In the genomic region with DNA sequence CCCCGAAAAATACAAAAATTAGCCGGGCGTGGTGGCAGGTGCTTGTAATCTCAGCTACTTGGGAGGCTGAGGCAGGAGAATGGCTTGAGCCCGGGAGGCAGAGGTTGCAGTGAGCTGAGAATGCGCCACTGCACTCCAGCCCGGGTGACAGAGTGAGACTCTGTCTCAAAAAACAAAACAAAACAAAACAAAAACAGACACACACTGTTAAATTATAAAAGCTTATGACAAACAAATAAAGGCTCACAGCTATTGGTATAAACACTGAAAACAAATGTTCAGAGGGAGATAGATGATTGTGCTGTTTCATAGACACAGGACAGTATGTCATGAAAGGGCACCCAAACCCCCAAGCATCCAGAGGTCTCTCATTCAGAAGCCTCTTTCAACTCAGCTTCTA, we compare ENCODE assay signal across 7 cellular contexts. TPM values are rescaled to one million over a fixed set of nuclear protein-coding genes. Genes with fewer than 3 reads are reported as not detected.
DNase-seq lines count a peak whose midpoint lies in the region; ATAC-seq and TF ChIP-seq lines count a peak whose summit lies in the region.
"Not testable (repeated sequence)": the region's sequence is repeated elsewhere in the genome, so short reads cannot be mapped to it uniquely, and the experiment has no call there.

No MANE protein-coding gene starts in this region.

- not testable (repeated sequence) for H3F3A ChIP-seq in PC-3 (ENCODE audit: low read length, unreplicated experiment)
- H3F3A ChIP-seq in neural progenitor cell (ENCODE audit: low read depth): peaks cover 14% of the 10 kb centered on the region

- not testable (repeated sequence) for H3K9me2 ChIP-seq in PC-3 (replicated peaks; ENCODE audit: low read length)

- peaks cover 55% of the 10 kb centered on the region for H3K36me3 Mint-ChIP-seq in CD4-positive, alpha-beta T cell (ENCODE audit: low read depth)
- peaks cover 42% of the 10 kb centered on the region for H3K36me3 Mint-ChIP-seq in activated CD4-positive, alpha-beta T cell treated with anti-CD3 and anti-CD28 coated beads, Interleukin-2, amount 10 ng/mL, durations not matched to agents 7 days and 5 days (ENCODE audit: low read depth)
- H3K36me3 Mint-ChIP-seq in activated T-helper 2 cell treated with anti-CD3 and anti-CD28 coated beads, Interferon-gamma antibody, Interleukin-2, Interleukin-4, amounts not matched to agents 10 μg/mL and 5 μg/mL and 100 μg/mL, durations not matched to agents 14 hours and 24 hours and 36 hours (ENCODE audit: low read depth): peaks cover 69% of the 10 kb centered on the region
- H3K36me3 Mint-ChIP-seq in glutamatergic neuron (ENCODE audit: unreplicated experiment): not testable (repeated sequence)
- peaks cover 33% of the 10 kb centered on the region for H3K36me3 Mint-ChIP-seq in neural progenitor cell

- H3K27ac ChIP-seq in CD4-positive, alpha-beta T cell (ENCODE audit: low read depth, low read length); KMS-11; PC-3 (ENCODE audit: low read length); neural progenitor cell: not testable (repeated sequence)

- intact Hi-C loops in CD4-positive, alpha-beta T cell (cut with DNase I, micrococcal nuclease); PC-3 (cut with micrococcal nuclease): not testable (repeated sequence)
- intact Hi-C loops in activated T-helper 2 cell treated with anti-CD3 and anti-CD28 coated beads, Interferon-gamma antibody, Interleukin-2, Interleukin-4, amounts not matched to agents 10 μg/mL and 5 μg/mL and 100 μg/mL, durations not matched to agents 14 hours and 24 hours and 36 hours (cut with micrococcal nuclease): loop anchor here (1.0 kb wide), 1 partner anchor 56 kb away; no protein-coding TSS in a partner anchor

- H3K4me1 ChIP-seq in KMS-11 (ENCODE audit: low read depth, poor library complexity, severe bottlenecking) (peaks cover 35% of the 10 kb centered on the region), PC-3 (ENCODE audit: insufficient read depth, low read length) (peaks cover 41% of the 10 kb centered on the region), neural progenitor cell (peaks cover 35% of the 10 kb centered on the region)

- peaks cover 43% of the 10 kb centered on the region for H3K4me1 Mint-ChIP-seq in CD4-positive, alpha-beta T cell (ENCODE audit: low read depth)
- peaks cover 33% of the 10 kb centered on the region for H3K4me1 Mint-ChIP-seq in activated CD4-positive, alpha-beta T cell treated with anti-CD3 and anti-CD28 coated beads, Interleukin-2, amount 10 ng/mL, durations not matched to agents 7 days and 5 days
- peaks cover 26% of the 10 kb centered on the region for H3K4me1 Mint-ChIP-seq in activated T-helper 2 cell treated with anti-CD3 and anti-CD28 coated beads, Interferon-gamma antibody, Interleukin-2, Interleukin-4, amounts not matched to agents 10 μg/mL and 5 μg/mL and 100 μg/mL, durations not matched to agents 14 hours and 24 hours and 36 hours (ENCODE audit: low read depth)
- peaks cover 18% of the 10 kb centered on the region for H3K4me1 Mint-ChIP-seq in glutamatergic neuron (ENCODE audit: low read depth, unreplicated experiment)
- peaks cover 30% of the 10 kb centered on the region for H3K4me1 Mint-ChIP-seq in neural progenitor cell

- CTCF ChIA-PET in CD4-positive, alpha-beta T cell (lab: Charles Lee); PC-3 (lab: Charles Lee): not testable (repeated sequence)
- CTCF ChIA-PET in activated CD4-positive, alpha-beta T cell treated with anti-CD3 and anti-CD28 coated beads, Interleukin-2, amount 10 ng/mL, durations not matched to agents 7 days and 5 days (lab: Charles Lee): interaction anchor here (0.6 to 1.4 kb wide), 3 partner anchors 111 to 605 kb away, joined by 3 to 4 read pairs (median 4); a partner anchor contains a TSS

- H3K9ac ChIP-seq in KMS-11; PC-3 (ENCODE audit: low read length); neural progenitor cell: not testable (repeated sequence)

- not testable (repeated sequence) for TF ChIP-seq CTCF in CD4-positive, alpha-beta T cell (IDR thresholded peaks at IDR 0.05); KMS-11 (conservative IDR thresholded peaks at IDR 0.05; ENCODE audit: low read depth, low read length); PC-3 (conservative IDR thresholded peaks at IDR 0.05; ENCODE audit: low read depth, low read length); glutamatergic neuron (IDR thresholded peaks at IDR 0.05; ENCODE audit: partially characterized antibody, unreplicated experiment); neural progenitor cell (IDR thresholded peaks at IDR 0.05)

- not testable (repeated sequence) for H3K4me3 ChIP-seq in KMS-11 (IDR thresholded peaks at IDR 0.05; ENCODE audit: insufficient read depth, low read depth, low read length); neural progenitor cell
- peak overlapping the region; percentile 99 for H3K4me3 ChIP-seq in PC-3 (ENCODE audit: low read length)

- POLR2A ChIA-PET in CD4-positive, alpha-beta T cell (lab: Charles Lee); PC-3 (lab: Charles Lee; ENCODE audit: unreplicated experiment); activated CD4-positive, alpha-beta T cell treated with anti-CD3 and anti-CD28 coated beads, Interleukin-2, amount 10 ng/mL, durations not matched to agents 7 days and 5 days (lab: Charles Lee): not testable (repeated sequence)

- H3K4me3 Mint-ChIP-seq in CD4-positive, alpha-beta T cell: peak overlapping the region; percentile 23
- H3K4me3 Mint-ChIP-seq in activated CD4-positive, alpha-beta T cell treated with anti-CD3 and anti-CD28 coated beads, Interleukin-2, amount 10 ng/mL, durations not matched to agents 7 days and 5 days; neural progenitor cell: not testable (repeated sequence)
- H3K4me3 Mint-ChIP-seq in activated T-helper 2 cell treated with anti-CD3 and anti-CD28 coated beads, Interferon-gamma antibody, Interleukin-2, Interleukin-4, amounts not matched to agents 10 μg/mL and 5 μg/mL and 100 μg/mL, durations not matched to agents 14 hours and 24 hours and 36 hours (ENCODE audit: low read depth): peak overlapping the region; percentile 56
- peak overlapping the region; percentile 21 for H3K4me3 Mint-ChIP-seq in glutamatergic neuron (ENCODE audit: unreplicated experiment)

- H3K36me3 ChIP-seq in KMS-11 (ENCODE audit: insufficient read depth): peaks cover 24% of the 10 kb centered on the region; the same call in 1 of the 2 replicates
- peaks cover 34% of the 10 kb centered on the region for H3K36me3 ChIP-seq in PC-3 (ENCODE audit: low read depth, low read length)
- peaks cover 10% of the 10 kb centered on the region for H3K36me3 ChIP-seq in neural progenitor cell

- not testable (repeated sequence) for ATAC-seq in CD4-positive, alpha-beta T cell (ENCODE audit: poor library complexity); PC-3

- H2AFZ ChIP-seq in KMS-11 (ENCODE audit: low read depth); PC-3 (ENCODE audit: low read length); neural progenitor cell (replicated peaks): not testable (repeated sequence)

- H3K9me3 ChIP-seq in CD4-positive, alpha-beta T cell (ENCODE audit: control insufficient read depth, low read length); PC-3 (ENCODE audit: low read length); neural progenitor cell (ENCODE audit: low read depth): not testable (repeated sequence)

- not testable (repeated sequence) for H3K27me3 Mint-ChIP-seq in CD4-positive, alpha-beta T cell; activated CD4-positive, alpha-beta T cell treated with anti-CD3 and anti-CD28 coated beads, Interleukin-2, amount 10 ng/mL, durations not matched to agents 7 days and 5 days; activated T-helper 2 cell treated with anti-CD3 and anti-CD28 coated beads, Interferon-gamma antibody, Interleukin-2, Interleukin-4, amounts not matched to agents 10 μg/mL and 5 μg/mL and 100 μg/mL, durations not matched to agents 14 hours and 24 hours and 36 hours (ENCODE audit: low read depth); glutamatergic neuron (ENCODE audit: unreplicated experiment); neural progenitor cell (ENCODE audit: insufficient read depth, low read depth)

- not testable (repeated sequence) for H3K27me3 ChIP-seq in CD4-positive, alpha-beta T cell (ENCODE audit: control insufficient read depth, insufficient read depth, low read length); KMS-11 (ENCODE audit: insufficient read depth, low read depth); PC-3 (ENCODE audit: low read length); neural progenitor cell

- not testable (repeated sequence) for BruUV-seq in PC-3 (replicated peaks; lab: Mats Ljungman, UMichigan)

- not testable (repeated sequence) for DNase-seq in CD4-positive, alpha-beta T cell; PC-3; activated CD4-positive, alpha-beta T cell treated with anti-CD3 and anti-CD28 coated beads, Interleukin-2, amount 10 ng/mL, durations not matched to agents 7 days and 5 days; activated T-helper 2 cell treated with anti-CD3 and anti-CD28 coated beads, Interferon-gamma antibody, Interleukin-2, Interleukin-4, amounts not matched to agents 10 μg/mL and 5 μg/mL and 100 μg/mL, durations not matched to agents 14 hours and 24 hours and 36 hours (ENCODE audit: low spot score); glutamatergic neuron; neural progenitor cell (ENCODE audit: low spot score)

- peaks cover 27% of the 10 kb centered on the region for H4K20me1 ChIP-seq in KMS-11 (ENCODE audit: insufficient read depth)
- H4K20me1 ChIP-seq in PC-3 (ENCODE audit: low read length): peaks cover 35% of the 10 kb centered on the region
- peaks cover 42% of the 10 kb centered on the region for H4K20me1 ChIP-seq in neural progenitor cell (ENCODE audit: low read depth)

- not testable (repeated sequence) for H3K9me3 Mint-ChIP-seq in CD4-positive, alpha-beta T cell; activated CD4-positive, alpha-beta T cell treated with anti-CD3 and anti-CD28 coated beads, Interleukin-2, amount 10 ng/mL, durations not matched to agents 7 days and 5 days; activated T-helper 2 cell treated with anti-CD3 and anti-CD28 coated beads, Interferon-gamma antibody, Interleukin-2, Interleukin-4, amounts not matched to agents 10 μg/mL and 5 μg/mL and 100 μg/mL, durations not matched to agents 14 hours and 24 hours and 36 hours; glutamatergic neuron (ENCODE audit: unreplicated experiment)
- H3K9me3 Mint-ChIP-seq in neural progenitor cell: peaks cover 13% of the 10 kb centered on the region

- H3K4me2 ChIP-seq in KMS-11 (peak overlapping the region; percentile 99; the same call in 1 of the 2 replicates), PC-3 (ENCODE audit: low read length) (peak overlapping the region; percentile 88), neural progenitor cell (peak overlapping the region; percentile 87)

- H3K79me2 ChIP-seq in KMS-11 (ENCODE audit: insufficient read depth, low read depth) (peaks cover 77% of the 10 kb centered on the region), PC-3 (ENCODE audit: low read length) (peaks cover 97% of the 10 kb centered on the region), neural progenitor cell (ENCODE audit: low read depth) (peaks cover 86% of the 10 kb centered on the region)

- H3K27ac Mint-ChIP-seq in CD4-positive, alpha-beta T cell: peak overlapping the region; percentile 61
- H3K27ac Mint-ChIP-seq in activated CD4-positive, alpha-beta T cell treated with anti-CD3 and anti-CD28 coated beads, Interleukin-2, amount 10 ng/mL, durations not matched to agents 7 days and 5 days: peak overlapping the region; percentile 31
- peak overlapping the region; percentile 34 for H3K27ac Mint-ChIP-seq in activated T-helper 2 cell treated with anti-CD3 and anti-CD28 coated beads, Interferon-gamma antibody, Interleukin-2, Interleukin-4, amounts not matched to agents 10 μg/mL and 5 μg/mL and 100 μg/mL, durations not matched to agents 14 hours and 24 hours and 36 hours
- H3K27ac Mint-ChIP-seq in glutamatergic neuron (ENCODE audit: unreplicated experiment); neural progenitor cell: not testable (repeated sequence)

RNA-seq across cellular contexts. Expression of a gene that starts 4.0 kb away (rescaled TPM):
- total RNA-seq in CD4-positive, alpha-beta T cell: 10 to 100 TPM; 23.0 to 29.1 TPM
- total RNA-seq in PC-3 (2014; rRNA removed): 95.2 and 100 TPM in 2 replicates
- 10 to 100 TPM; 65.9 to 66.0 TPM for total RNA-seq in activated CD4-positive, alpha-beta T cell treated with anti-CD3 and anti-CD28 coated beads, Interleukin-2, amount 10 ng/mL, durations not matched to agents 7 days and 5 days
- total RNA-seq in activated T-helper 2 cell treated with anti-CD3 and anti-CD28 coated beads, Interferon-gamma antibody, Interleukin-2, Interleukin-4, amounts not matched to agents 10 μg/mL and 5 μg/mL and 100 μg/mL, durations not matched to agents 14 hours and 24 hours and 36 hours: 146 and 149 TPM in 2 replicates
- total RNA-seq in glutamatergic neuron (ENCODE audit: unreplicated experiment): 89.8 TPM
- 105 and 181 TPM in 2 replicates for total RNA-seq in neural progenitor cell (ENCODE audit: low replicate concordance)
